ENCODE assay signal across 1 cellular context in genomic region chr22:43066844-43067385, GRCh38.
TF ChIP-seq lines count a peak whose summit lies in the region.

No MANE protein-coding gene starts in this region.

TF ChIP-seq in HEK293, 187 proteins besides CTCF, POLR2A, EP300 and RAD21 (continued from another document and continues in another):
- TF ChIP-seq ZNF518A (tag by site-specific recombination; conservative IDR thresholded peaks at IDR 0.05; ENCODE audit: low read depth) (no peak), ELK4 (IDR thresholded peaks at IDR 0.05; ENCODE audit: borderline replicate concordance, low read depth, low read length) (no peak), PRDM4 (tag by site-specific recombination; IDR thresholded peaks at IDR 0.05) (no peak), ZNF777 (tag by site-specific recombination; IDR thresholded peaks at IDR 0.05; ENCODE audit: borderline replicate concordance) (no peak), REPIN1 (tag by site-specific recombination; IDR thresholded peaks at IDR 0.05; ENCODE audit: low read depth) (no peak), YY2 (tag by site-specific recombination; IDR thresholded peaks at IDR 0.05) (0 out of 2 replicates have a peak, but pooled peaks have one; percentile 26), ZNF670 (tag by site-specific recombination; IDR thresholded peaks at IDR 0.05; ENCODE audit: low read depth) (no peak), ZBTB10 (tag by site-specific recombination; IDR thresholded peaks at IDR 0.05) (no peak), ZBTB11 (tag by site-specific recombination; conservative IDR thresholded peaks at IDR 0.05; ENCODE audit: low read depth) (no peak), GLIS1 (tag by site-specific recombination; IDR thresholded peaks at IDR 0.05) (peak; percentile 56; the same call in 1 of the 2 replicates), ZNF561 (tag by site-specific recombination; IDR thresholded peaks at IDR 0.05; ENCODE audit: borderline replicate concordance) (no peak), PRDM2 (tag by site-specific recombination; IDR thresholded peaks at IDR 0.05; ENCODE audit: borderline replicate concordance) (no peak), ZNF221 (tag by site-specific recombination; IDR thresholded peaks at IDR 0.05; ENCODE audit: borderline replicate concordance) (no peak), ZNF704 (tag by site-specific recombination; IDR thresholded peaks at IDR 0.05) (no peak), PBX3 (CRISPR knock-in tag; IDR thresholded peaks at IDR 0.05) (no peak), ZNF211 (tag by site-specific recombination; IDR thresholded peaks at IDR 0.05; ENCODE audit: low read depth) (no peak), ZNF18 (tag by site-specific recombination; IDR thresholded peaks at IDR 0.05) (no peak), ZBTB48 (tag by site-specific recombination; IDR thresholded peaks at IDR 0.05) (no peak), ZBTB1 (tag by site-specific recombination; IDR thresholded peaks at IDR 0.05) (no peak)
